12 cellular contexts compared by ENCODE assay signal in the genomic region with DNA sequence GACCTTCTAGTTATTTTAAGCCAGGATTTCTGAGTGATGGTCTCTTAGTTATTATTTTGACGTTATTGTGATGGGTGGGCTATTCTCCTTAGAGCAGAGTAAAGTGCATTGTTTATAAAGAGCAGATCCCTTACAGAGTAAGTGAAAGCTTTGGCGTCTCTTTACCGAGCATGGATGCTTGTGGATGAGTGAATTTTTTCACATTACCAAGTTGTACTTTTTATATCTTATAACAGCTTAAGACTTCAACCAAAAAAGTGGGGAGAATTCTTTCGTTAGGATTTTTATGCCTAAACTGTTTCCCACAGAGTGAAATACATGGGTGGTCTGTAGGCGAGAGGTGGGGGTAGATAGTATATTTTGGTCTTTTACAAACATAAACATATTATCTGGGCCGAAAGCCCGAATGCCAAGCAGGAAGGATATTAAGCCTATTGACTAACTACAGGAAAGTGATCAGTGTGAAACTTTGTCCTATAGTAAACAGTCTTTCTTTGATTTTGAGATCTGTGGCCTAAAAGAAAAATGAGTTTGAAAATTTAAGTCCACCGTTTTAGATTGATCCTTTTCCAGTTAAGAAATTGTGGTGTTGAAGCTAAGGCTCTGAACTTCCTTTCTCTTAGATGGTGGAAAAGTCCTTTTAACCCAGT.
DNase-seq lines count a peak whose midpoint lies in the region; ATAC-seq and TF ChIP-seq lines count a peak whose summit lies in the region.
"Had no signal": no experiment of that assay in that cellular context is flagged by ENCODE, and none has a peak within 500 bp of the region (broad histone marks: within the 10 kb centered on the region; RNA-seq: fewer than 3 reads in every experiment).

No MANE protein-coding gene starts in this region.

- 0 out of 2 replicates have a peak overlapping the region, but pooled peaks have one; percentile 6 for H3K4me2 ChIP-seq in GM23338
- peak overlapping the region; percentile 43 for H3K4me2 ChIP-seq in mesenchymal stem cell (ENCODE audit: low read length, poor library complexity, severe bottlenecking)

- H3K4me1 Mint-ChIP-seq in GM23338: peaks cover 34% of the 10 kb centered on the region
- H3K4me1 Mint-ChIP-seq in brain: peaks cover 45% of the 10 kb centered on the region

- no peak overlapping the region for H2BK12ac ChIP-seq in mesenchymal stem cell (ENCODE audit: low read length in 2 of 2)

- no peak overlapping the region for H3K14ac ChIP-seq in mesenchymal stem cell (ENCODE audit: low read length in 2 of 2)

- H3K4me1 ChIP-seq in GM23338 (ENCODE audit: insufficient read depth) (peaks cover 36% of the 10 kb centered on the region), mesenchymal stem cell (ENCODE audit: control insufficient read depth, insufficient read depth, low read depth, low read length) (peaks cover 3% of the 10 kb centered on the region), stomach smooth muscle (ENCODE audit: control insufficient read depth, insufficient read depth, low read length) (peaks cover 3% of the 10 kb centered on the region)

- H3K36me3 ChIP-seq in GM23338 (ENCODE audit: insufficient read depth) (no peaks in the 10 kb centered on the region), mesenchymal stem cell (ENCODE audit: control insufficient read depth in 1 of 2, insufficient read depth in 2 of 2, low read depth in 1 of 2, low read length in 2 of 2) (peaks cover 3 to 44% of the 10 kb centered on the region in 2 experiments), stomach smooth muscle (ENCODE audit: control insufficient read depth in 2 of 2, insufficient read depth in 2 of 2, low read length in 2 of 2) (no peaks in the 10 kb centered on the region)

- no peak overlapping the region for H3K18ac ChIP-seq in mesenchymal stem cell (ENCODE audit: low read depth in 1 of 2, low read length in 2 of 2)

- H2BK120ac ChIP-seq in mesenchymal stem cell (ENCODE audit: low read depth, low read length): no peak overlapping the region

- WGBS in mesenchymal stem cell: 0% methylated on average over 3 of the region's 8 CpGs

- H3K9me3 Mint-ChIP-seq in GM23338 (no peaks in the 10 kb centered on the region), brain (no peaks in the 10 kb centered on the region)

- H3K79me1 ChIP-seq in mesenchymal stem cell (replicated peaks; ENCODE audit: low read length, poor library complexity, severe bottlenecking): no peaks in the 10 kb centered on the region

- H3K9me3 ChIP-seq in mesenchymal stem cell (ENCODE audit: control insufficient read depth, low read length) (no peaks in the 10 kb centered on the region), stomach smooth muscle (ENCODE audit: control insufficient read depth in 2 of 2, low read length in 2 of 2) (no peaks in the 10 kb centered on the region)

- H4K20me1 ChIP-seq in GM23338 (replicated peaks; ENCODE audit: insufficient read depth): no peaks in the 10 kb centered on the region

- H3K4ac ChIP-seq in mesenchymal stem cell (ENCODE audit: low read depth in 1 of 2, low read length in 2 of 2): no peak overlapping the region

- no peak overlapping the region for H2BK5ac ChIP-seq in mesenchymal stem cell (ENCODE audit: low read depth, low read length, poor library complexity, severe bottlenecking)

- no peak overlapping the region for H3K23ac ChIP-seq in mesenchymal stem cell (ENCODE audit: low read length in 2 of 2)

- H2BK15ac ChIP-seq in mesenchymal stem cell (ENCODE audit: low read depth, poor library complexity, severe bottlenecking): no peak overlapping the region

- H3K27ac ChIP-seq in GM23338 (ENCODE audit: low read depth) (no peak overlapping the region), mesenchymal stem cell (ENCODE audit: low read length, poor library complexity, severe bottlenecking) (peak overlapping the region; percentile 70), stomach smooth muscle (ENCODE audit: low read length) (peak overlapping the region; percentile 42)

- no peaks in the 10 kb centered on the region for H3K9me2 ChIP-seq in GM23338 (ENCODE audit: insufficient read depth)

- H3F3A ChIP-seq in GM23338 (replicated peaks; ENCODE audit: low read depth): no peaks in the 10 kb centered on the region

- H3K27me3 Mint-ChIP-seq in GM23338 (ENCODE audit: insufficient read depth, low read depth, poor library complexity) (no peaks in the 10 kb centered on the region), brain (peaks cover 4% of the 10 kb centered on the region)

- no peak overlapping the region for H3K4me3 ChIP-seq in GM23338
- H3K4me3 ChIP-seq in mesenchymal stem cell (ENCODE audit: insufficient read depth in 1 of 2, low read depth in 1 of 2, low read length in 2 of 2): peak overlapping the region in 1 of 2 experiments; percentile 93
- H3K4me3 ChIP-seq in stomach smooth muscle (ENCODE audit: low read length in 2 of 2): peak overlapping the region; percentile 74 to 90

- no peak for DNase-seq in GM23338 (ENCODE audit: low spot score)
- peak; percentile 41 for DNase-seq in mesenchymal stem cell
- no peak for DNase-seq in activated naive CD4-positive, alpha-beta T cell (lab: John Stamatoyannopoulos, UW)
- no peak for DNase-seq in NCI-H345 (lab: John Stamatoyannopoulos, UW)
- no peak for DNase-seq in GM19238 (ENCODE audit: insufficient read length, low spot score)
- DNase-seq in UCSD-AML1 (lab: John Stamatoyannopoulos, UW; ENCODE audit: unreplicated experiment): no peak
- DNase-seq: activated T-cell treated with anti-CD3 and anti-CD28 coated beads, Interleukin-2, amount 50 U/mL, for 48 hours; Calu3; hypothalamus; NCI-H1694 had no signal

- no peak overlapping the region for H4K91ac ChIP-seq in mesenchymal stem cell (ENCODE audit: low read length)

- H3K79me2 ChIP-seq in GM23338 (replicated peaks; ENCODE audit: insufficient read depth): no peaks in the 10 kb centered on the region

- no peak overlapping the region for H3K4me3 Mint-ChIP-seq in GM23338
- H3K4me3 Mint-ChIP-seq in brain: peak overlapping the region in 4 of 5 experiments; percentile 4 to 90 (median 80)

- H3K27me3 ChIP-seq in GM23338 (ENCODE audit: insufficient read depth): no peaks in the 10 kb centered on the region
- H3K27me3 ChIP-seq in mesenchymal stem cell (ENCODE audit: control insufficient read depth in 1 of 2, insufficient read depth in 1 of 2, low read length in 2 of 2): no peaks in the 10 kb centered on the region
- no peaks in the 10 kb centered on the region for H3K27me3 ChIP-seq in stomach smooth muscle (ENCODE audit: control insufficient read depth in 1 of 2, insufficient read depth in 2 of 2, low read length in 2 of 2)

- H3K27ac Mint-ChIP-seq in GM23338 (peak overlapping the region; percentile 65), brain (peak overlapping the region in 3 of 5 experiments; percentile 68 to 84 (median 79))

- no peak for ATAC-seq in GM23338

- H2AK5ac ChIP-seq in mesenchymal stem cell (ENCODE audit: low read length, severe bottlenecking): no peak overlapping the region

- H4K8ac ChIP-seq in mesenchymal stem cell (ENCODE audit: low read length): no peak overlapping the region

- TF ChIP-seq CTCF in GM23338 (conservative IDR thresholded peaks at IDR 0.05; ENCODE audit: low read depth in 2 of 2) (no peak), brain (conservative IDR thresholded peaks at IDR 0.05) (no peak)

- H3K9ac ChIP-seq in mesenchymal stem cell (ENCODE audit: low read length) (peak overlapping the region; percentile 99), stomach smooth muscle (ENCODE audit: low read length in 2 of 2) (peak overlapping the region; percentile 14 to 80)

- H2AFZ ChIP-seq in GM23338: no peak overlapping the region
- no peak overlapping the region for H2AFZ ChIP-seq in mesenchymal stem cell (ENCODE audit: low read depth, low read length)

- H3K36me3 Mint-ChIP-seq in GM23338 (ENCODE audit: low read depth) (no peaks in the 10 kb centered on the region), brain (peaks cover 41% of the 10 kb centered on the region)

TF ChIP-seq in GM23338, 12 proteins besides CTCF, POLR2A, EP300 and RAD21 (continues in another document):
- TF ChIP-seq POLR2AphosphoS5 (IDR thresholded peaks at IDR 0.05; ENCODE audit: low read depth) (no peak), CREB1 (CRISPR knock-in tag; IDR thresholded peaks at IDR 0.05; ENCODE audit: low read depth) (no peak), EZH2phosphoT487 (IDR thresholded peaks at IDR 0.05; ENCODE audit: unreplicated experiment) (no peak)
